8 cellular contexts compared by ENCODE assay signal in genomic region chr17:7626956-7627249, GRCh38. TPM values are rescaled to one million over a fixed set of nuclear protein-coding genes. Genes with fewer than 3 reads are reported as not detected.
DNase-seq lines count a peak whose midpoint lies in the region; ATAC-seq and TF ChIP-seq lines count a peak whose summit lies in the region.

No MANE protein-coding gene starts in this region.

- no peak for DNase-seq in A673 (ENCODE audit: low spot score)
- no peak for DNase-seq in Jurkat, Clone E6-1 (ENCODE audit: low read depth, low spot score)
- DNase-seq in chondrocyte (ENCODE audit: low spot score), result no peak
- DNase-seq in stimulated activated naive CD4-positive, alpha-beta T cell treated with Interleukin-2 at 50 U/mL for 16 hours (lab: John Stamatoyannopoulos, UW), result no peak
- no peak for DNase-seq in medulla oblongata (ENCODE audit: extremely low spot score)
- no peak for DNase-seq in GM13977 (ENCODE audit: low spot score)

- no peak for ATAC-seq in HG02885 (IDR thresholded peaks at IDR 0.05; ENCODE audit: poor library complexity, unreplicated experiment)

- H3K9me3 Mint-ChIP-seq in chondrocyte (ENCODE audit: low read depth), result no peaks in the 10 kb centered on the region

- H3K36me3 Mint-ChIP-seq in chondrocyte (ENCODE audit: low read depth), result peaks cover 2% of the 10 kb centered on the region

- intact Hi-C loops in A673 (cut with micrococcal nuclease; ENCODE audit: unreplicated experiment), result loop anchor here (5.0 kb wide), 1 partner anchor 60 kb away; the partner anchor contains the start of genes TP53 and WRAP53

- H3K4me1 Mint-ChIP-seq in chondrocyte (ENCODE audit: low read depth), result peaks cover 14% of the 10 kb centered on the region

- POLR2A ChIA-PET in A673 (lab: Charles Lee; ENCODE audit: low non-redundant PET), result interaction anchor here (0.7 kb wide), 1 partner anchor 297 kb away, joined by 3 read pairs; no protein-coding TSS in a partner anchor

- peak overlapping the region; percentile 89 for H3K4me3 Mint-ChIP-seq in chondrocyte (ENCODE audit: unreplicated experiment)

- peak overlapping the region; percentile 93 for H3K27ac Mint-ChIP-seq in chondrocyte (ENCODE audit: unreplicated experiment)

- TF ChIP-seq CTCF in A673 (conservative IDR thresholded peaks at IDR 0.05; ENCODE audit: low read depth, low read length) (no peak), chondrocyte (IDR thresholded peaks at IDR 0.05) (no peak), GM13977 (IDR thresholded peaks at IDR 0.05; ENCODE audit: extremely low read depth, insufficient read depth, missing control alignments) (no peak)

- H3K4me1 ChIP-seq in A673 (ENCODE audit: insufficient read depth, low read length, poor library complexity, severe bottlenecking), result no peaks in the 10 kb centered on the region
- peaks cover 13% of the 10 kb centered on the region for H3K4me1 ChIP-seq in mucosa of stomach (ENCODE audit: control insufficient read depth, insufficient read depth, low read length)

- in situ Hi-C loops in GM13977 (cut with MboI; ENCODE audit: low pct_unique_long_range_greater_than_20kb, low sequenced_read_pairs, unreplicated experiment), result no loop called here

- no peaks in the 10 kb centered on the region for H3K27me3 ChIP-seq in A673 (replicated peaks; ENCODE audit: insufficient read depth, low read depth, low read length, poor library complexity)
- no peaks in the 10 kb centered on the region for H3K27me3 ChIP-seq in mucosa of stomach (ENCODE audit: control insufficient read depth, insufficient read depth, low read length)

- H3K9me3 ChIP-seq in A673 (ENCODE audit: low read depth, low read length, poor library complexity, severe bottlenecking) (no peaks in the 10 kb centered on the region), mucosa of stomach (ENCODE audit: control insufficient read depth, low read length) (no peaks in the 10 kb centered on the region)

- peak overlapping the region; percentile 92 for H3K9ac ChIP-seq in mucosa of stomach (ENCODE audit: low read length)

- H3K27me3 Mint-ChIP-seq in chondrocyte (ENCODE audit: low read depth), result no peaks in the 10 kb centered on the region

- peak overlapping the region; percentile 95 for H3K27ac ChIP-seq in A673 (ENCODE audit: low read depth, low read length, poor library complexity, severe bottlenecking)

- H3K4me3 ChIP-seq in A673 (ENCODE audit: low read depth, low read length, poor library complexity, severe bottlenecking) (peak overlapping the region; percentile 94), mucosa of stomach (ENCODE audit: low read length) (peak overlapping the region; percentile 80)
- H3K4me3 ChIP-seq in Jurkat, Clone E6-1 (ENCODE audit: low read length), result peak overlapping the region; percentile 63

- no peaks in the 10 kb centered on the region for H3K36me3 ChIP-seq in A673 (ENCODE audit: insufficient read depth, low read length, poor library complexity, severe bottlenecking)
- H3K36me3 ChIP-seq in mucosa of stomach (ENCODE audit: control insufficient read depth, insufficient read depth, low read length), result no peaks in the 10 kb centered on the region

- CTCF ChIA-PET in A673 (lab: Charles Lee), result no interaction called here

- no TSS peak for BruUV-seq in A673 (replicated peaks; lab: Mats Ljungman, UMichigan)

RNA-seq across cellular contexts. Expression of gene SAT2, which starts 0.7 kb away (rescaled TPM):
- 61.7 and 79.3 TPM in 2 replicates for total RNA-seq in A673 (2021)
- 27.2 TPM for polyA plus RNA-seq in Jurkat, Clone E6-1 (2012; ENCODE audit: insufficient read depth, insufficient read length)
- 82.1 to 85.0 TPM (median 84.9 TPM) in 3 replicates for total RNA-seq in chondrocyte

RNA-seq across cellular contexts. Expression of gene SHBG, which starts 3.0 kb away (rescaled TPM):
- 0.33 TPM in 1 of 2 replicates, not detected in the other for total RNA-seq in A673 (2021)
- not detected for polyA plus RNA-seq in Jurkat, Clone E6-1 (2012; ENCODE audit: insufficient read depth, insufficient read length)
- 0.67 to 1.2 TPM (median 0.92 TPM) in 3 replicates for total RNA-seq in chondrocyte

RNA-seq across cellular contexts. Expression of gene FXR2, which starts 12.2 kb away (rescaled TPM):
- total RNA-seq in A673 (2021), result 101 TPM in 2 replicates
- 13.0 TPM for polyA plus RNA-seq in Jurkat, Clone E6-1 (2012; ENCODE audit: insufficient read depth, insufficient read length)
- 48.4 to 53.7 TPM (median 52.5 TPM) in 3 replicates for total RNA-seq in chondrocyte

RNA-seq across cellular contexts. Expression of gene ATP1B2, which starts 23.8 kb away (rescaled TPM):
- 3.5 and 5.9 TPM in 2 replicates for total RNA-seq in A673 (2021)
- not detected for polyA plus RNA-seq in Jurkat, Clone E6-1 (2012; ENCODE audit: insufficient read depth, insufficient read length)
- total RNA-seq in chondrocyte, result 0.77 to 2.2 TPM (median 0.90 TPM) in 3 replicates

RNA-seq across cellular contexts. Expression of gene SOX15, which starts 37.0 kb away (rescaled TPM):
- 0.87 and 1.3 TPM in 2 replicates for total RNA-seq in A673 (2021)
- polyA plus RNA-seq in Jurkat, Clone E6-1 (2012; ENCODE audit: insufficient read depth, insufficient read length), result 1.9 TPM
- total RNA-seq in chondrocyte, result 0.32 to 0.39 TPM in 2 of 3 replicates, not detected in the other
